In the genomic region with DNA sequence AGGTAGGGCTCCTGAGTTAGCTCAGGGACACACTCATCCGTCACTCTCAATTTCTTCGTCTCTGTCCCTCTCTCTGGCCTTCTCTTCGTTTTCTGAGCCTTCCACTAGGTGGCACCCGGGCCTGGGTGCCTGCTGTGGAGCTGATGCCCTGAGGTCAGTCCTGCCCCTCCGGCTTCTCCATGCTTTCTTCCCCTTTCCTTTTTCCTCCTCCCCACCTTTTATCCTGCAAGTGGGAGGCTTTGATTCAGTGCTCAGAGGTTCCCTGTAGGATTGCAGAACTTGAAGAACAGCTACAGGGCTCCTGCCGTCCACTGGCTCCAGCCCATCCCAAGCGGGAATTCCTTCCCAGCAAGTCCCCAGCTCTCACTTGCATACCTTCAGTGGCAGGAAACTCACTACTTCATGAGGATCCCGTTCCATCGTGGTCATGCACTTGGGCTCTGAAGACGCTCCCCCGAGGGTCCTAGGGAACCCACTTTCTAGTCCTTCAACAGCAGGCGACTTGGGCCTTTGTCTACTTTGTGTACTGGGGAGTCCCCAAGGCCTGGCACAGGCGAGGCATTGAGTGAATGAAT, we compare ENCODE assay signal across 8 cellular contexts. TPM values are rescaled to one million over a fixed set of nuclear protein-coding genes. Genes with fewer than 3 reads are reported as not detected.
DNase-seq lines count a peak whose midpoint lies in the region; ATAC-seq and TF ChIP-seq lines count a peak whose summit lies in the region.

No MANE protein-coding gene starts in this region.

- peaks cover 5% of the 10 kb centered on the region for H3K4me1 ChIP-seq in IMR-90 (ENCODE audit: control insufficient read depth, insufficient read depth, low read length)
- peaks cover 6% of the 10 kb centered on the region; the same call in 1 of the 2 replicates for H3K4me1 ChIP-seq in PC-9 (replicated peaks; ENCODE audit: insufficient read depth)
- H3K4me1 ChIP-seq in fibroblast of lung (ENCODE audit: control insufficient read depth, extremely low read depth, insufficient read depth, low read length), result peaks cover 7% of the 10 kb centered on the region

- intact Hi-C loops in IMR-90 (cut with micrococcal nuclease), result loop anchor here (1.0 to 2.0 kb wide), 2 partner anchors 58 to 142 kb away; no protein-coding TSS in a partner anchor
- intact Hi-C loops in PC-9 (cut with micrococcal nuclease; ENCODE audit: unreplicated experiment), result loop anchor here (1.0 to 2.0 kb wide), 3 partner anchors 37 to 142 kb away; partner anchors contain the start of gene CLIC4

- H4K5ac ChIP-seq in IMR-90 (ENCODE audit: low read depth, low read length), result peak overlapping the region; percentile 75

- H3K4ac ChIP-seq in IMR-90 (ENCODE audit: low read depth, low read length), result peak overlapping the region; percentile 93

- H3K9ac ChIP-seq in IMR-90 (ENCODE audit: low read depth, low read length) (no peak overlapping the region), fibroblast of lung (ENCODE audit: insufficient read depth, low read length) (no peak overlapping the region), neural cell (ENCODE audit: low read length) (no peak overlapping the region)

- H3K4me3 ChIP-seq in IMR-90 (ENCODE audit: insufficient read depth, low read depth, low read length) (no peak overlapping the region), PC-9 (no peak overlapping the region), fibroblast of lung (replicated peaks in 1 of 4; ENCODE audit: control extremely low read depth in 1 of 4, insufficient read depth in 1 of 4, low read depth in 3 of 4, low read length in 4 of 4) (no peak overlapping the region), neural cell (ENCODE audit: low read length) (no peak overlapping the region)

- CTCF ChIA-PET in IMR-90 (lab: Yijun Ruan, JAX), result interaction anchor here (0.5 to 3.1 kb wide), 20 partner anchors 8 to 147 kb away, joined by 3 to 24 read pairs (median 4); partner anchors contain the start of gene CLIC4
- CTCF ChIA-PET in PC-9 (lab: Charles Lee), result interaction anchor here (0.5 to 1.9 kb wide), 9 partner anchors 34 to 403 kb away, joined by 3 to 13 read pairs (median 8); partner anchors contain the start of gene CLIC4

- H4K91ac ChIP-seq in IMR-90 (ENCODE audit: insufficient read depth, low read depth, low read length), result peak overlapping the region; percentile 68; the same call in 1 of the 2 replicates

- 0 out of 2 replicates have a peak overlapping the region, but pooled peaks have one; percentile 5 for H3K56ac ChIP-seq in IMR-90 (ENCODE audit: extremely low read depth, insufficient read depth, low read length)

- H3K18ac ChIP-seq in IMR-90 (ENCODE audit: low read depth, low read length), result peak overlapping the region; percentile 31; the same call in 1 of the 2 replicates

- WGBS in IMR-90 (ENCODE audit: extremely low coverage in 2 of 2, insufficient read length in 1 of 2), 2 experiments, result 61% methylated on average over 8 of the region's 13 CpGs; no CpG with 5 or more reads in 1 of the 2 experiments

- TF ChIP-seq CTCF in IMR-90 (conservative IDR thresholded peaks at IDR 0.05; ENCODE audit: low read depth, low read length), result peak; percentile 92
- peak; percentile 74 for TF ChIP-seq CTCF in PC-9 (conservative IDR thresholded peaks at IDR 0.05)
- TF ChIP-seq CTCF in fibroblast of lung (conservative IDR thresholded peaks at IDR 0.05 in 1 of 2, IDR thresholded peaks at IDR 0.05 in 1 of 2; ENCODE audit: low read depth in 1 of 2, low read length in 2 of 2), result peak; percentile 89 to 92
- peak; percentile 73 for TF ChIP-seq CTCF in neural cell (IDR thresholded peaks at IDR 0.05; ENCODE audit: poor library complexity, severe bottlenecking)

- H3K9me2 ChIP-seq in PC-9 (ENCODE audit: insufficient read depth), result no peaks in the 10 kb centered on the region
- no peaks in the 10 kb centered on the region for H3K9me2 ChIP-seq in neural cell (ENCODE audit: insufficient read depth, low read length)

- BruUV-seq in IMR-90 (replicated peaks; lab: Mats Ljungman, UMichigan) (no TSS peak), PC-9 (replicated peaks; lab: Mats Ljungman, UMichigan) (no TSS peak)

- H3K4me2 ChIP-seq in IMR-90 (ENCODE audit: low read depth, low read length) (peak overlapping the region; percentile 34; the same call in 1 of the 2 replicates), PC-9 (0 out of 2 replicates have a peak overlapping the region, but pooled peaks have one; percentile 18), fibroblast of lung (ENCODE audit: extremely low read depth, insufficient read depth, low read length) (no peak overlapping the region), neural cell (ENCODE audit: low read length) (no peak overlapping the region)

- peak overlapping the region; percentile 80 for H2AK9ac ChIP-seq in IMR-90 (replicated peaks; ENCODE audit: low read depth, low read length, poor library complexity)

- H3K36me3 ChIP-seq in IMR-90 (ENCODE audit: control insufficient read depth, insufficient read depth, low read length), result no peaks in the 10 kb centered on the region
- H3K36me3 ChIP-seq in PC-9 (ENCODE audit: low read depth), result no peaks in the 10 kb centered on the region
- H3K36me3 ChIP-seq in fibroblast of lung (ENCODE audit: control insufficient read depth, insufficient read depth, low read length), result no peaks in the 10 kb centered on the region
- H3K36me3 ChIP-seq in neural cell (ENCODE audit: insufficient read depth, low read length), result no peaks in the 10 kb centered on the region

- dilution Hi-C loops in IMR-90 (cut with HindIII; ENCODE audit: low sequenced_read_pairs, unreplicated experiment), result no loop called here

- H3K14ac ChIP-seq in IMR-90 (replicated peaks; ENCODE audit: low read depth, low read length), result peak overlapping the region; percentile 92

- no peaks in the 10 kb centered on the region for H3K79me2 ChIP-seq in PC-9 (ENCODE audit: low read depth)
- no peaks in the 10 kb centered on the region for H3K79me2 ChIP-seq in fibroblast of lung (ENCODE audit: control insufficient read depth, insufficient read depth, low read length)
- no peaks in the 10 kb centered on the region for H3K79me2 ChIP-seq in neural cell (replicated peaks; ENCODE audit: insufficient read depth, low read length)

- peak overlapping the region; percentile 31 for H2BK5ac ChIP-seq in IMR-90 (ENCODE audit: low read depth, low read length, poor library complexity, severe bottlenecking)

- peak overlapping the region; percentile 46; the same call in 1 of the 2 replicates for H3K23ac ChIP-seq in IMR-90 (ENCODE audit: low read depth, low read length)

- TF ChIP-seq POLR2A in IMR-90 (IDR thresholded peaks at IDR 0.05; ENCODE audit: low read depth, low read length), result peak; percentile 36; the same call in 1 of the 2 replicates

- TF ChIP-seq RAD21 in IMR-90 (IDR thresholded peaks at IDR 0.05; ENCODE audit: low read length) (peak; percentile 98), neural cell (conservative IDR thresholded peaks at IDR 0.05) (peak; percentile 78)

- H3K27me3 ChIP-seq in IMR-90 (ENCODE audit: control insufficient read depth, insufficient read depth, low read length) (no peaks in the 10 kb centered on the region), PC-9 (ENCODE audit: insufficient read depth, low read depth) (no peaks in the 10 kb centered on the region), fibroblast of lung (ENCODE audit: control insufficient read depth, insufficient read depth, low read length) (no peaks in the 10 kb centered on the region), neural cell (ENCODE audit: insufficient read depth, low read depth, low read length) (no peaks in the 10 kb centered on the region)

- no peaks in the 10 kb centered on the region for H4K20me1 ChIP-seq in IMR-90 (ENCODE audit: insufficient read depth, low read length)
- no peaks in the 10 kb centered on the region for H4K20me1 ChIP-seq in PC-9 (ENCODE audit: insufficient read depth)
- no peaks in the 10 kb centered on the region for H4K20me1 ChIP-seq in fibroblast of lung (ENCODE audit: control insufficient read depth, extremely low read depth, insufficient read depth, low read length)
- no peaks in the 10 kb centered on the region for H4K20me1 ChIP-seq in neural cell (ENCODE audit: insufficient read depth)

- H3F3A ChIP-seq in PC-9 (ENCODE audit: insufficient read depth, low read depth) (peaks cover 6% of the 10 kb centered on the region), neural cell (ENCODE audit: insufficient read depth, low read length, poor library complexity, severe bottlenecking) (no peaks in the 10 kb centered on the region)

- in situ Hi-C loops in Caki2 (cut with HindIII; ENCODE audit: low pct_unique_long_range_greater_than_20kb, low sequenced_read_pairs) (no loop called here), IMR-90 (cut with MboI; ENCODE audit: low sequenced_read_pairs) (no loop called here)

- peak overlapping the region; percentile 91 for H2AK5ac ChIP-seq in IMR-90 (ENCODE audit: low read depth, low read length)

- DNase-seq in Caki2 (ENCODE audit: low read depth) (peak; percentile 61), IMR-90 (peak; percentile 61), PC-9 (peak in 1 of 2 experiments; percentile 66), fibroblast of lung (ENCODE audit: low read depth in 2 of 2) (peak; percentile 55 to 68), substantia nigra (lab: John Stamatoyannopoulos, UW) (peak in 47 of 49 donors; percentile 22 to 86 (median 68))
- DNase-seq in activated T-cell treated with anti-CD3 and anti-CD28 coated beads, Interleukin-2, amount 50 U/mL, for 1 hour, result peak; percentile 53

- H3K79me1 ChIP-seq in IMR-90 (ENCODE audit: low read depth in 1 of 2, low read length in 2 of 2), result peaks cover 6 to 18% of the 10 kb centered on the region in 2 experiments; a peak in 3 of 4 replicates

- ATAC-seq in IMR-90 (ENCODE audit: low read depth) (peak; percentile 88), GM18867 (IDR thresholded peaks at IDR 0.05; ENCODE audit: unreplicated experiment) (no peak)

- peak overlapping the region; percentile 2; the same call in 1 of the 3 replicates for H2BK15ac ChIP-seq in IMR-90 (ENCODE audit: low read depth, low read length)

- no peak overlapping the region for H3K27ac ChIP-seq in IMR-90 (ENCODE audit: insufficient read depth, low read length)
- no peak overlapping the region for H3K27ac ChIP-seq in PC-9
- H3K27ac ChIP-seq in fibroblast of lung (ENCODE audit: insufficient read depth, low read length), result no peak overlapping the region
- no peak overlapping the region for H3K27ac ChIP-seq in neural cell (ENCODE audit: low read length)
- peak overlapping the region; percentile 72 for H3K27ac ChIP-seq in substantia nigra (ENCODE audit: low read depth, low read length, poor library complexity, severe bottlenecking)

- H3K9me3 ChIP-seq in IMR-90 (ENCODE audit: control insufficient read depth, insufficient read depth, low read length) (no peaks in the 10 kb centered on the region), PC-9 (ENCODE audit: insufficient read depth, low read depth) (no peaks in the 10 kb centered on the region), fibroblast of lung (ENCODE audit: control insufficient read depth, insufficient read depth, low read depth, low read length) (no peaks in the 10 kb centered on the region), neural cell (ENCODE audit: low read length) (no peaks in the 10 kb centered on the region)

- peaks cover 6% of the 10 kb centered on the region; the same call in 1 of the 2 replicates for H3K9me1 ChIP-seq in IMR-90 (ENCODE audit: insufficient read depth, low read length)

- POLR2A ChIA-PET in IMR-90 (lab: Charles Lee; ENCODE audit: unreplicated experiment) (no interaction called here), PC-9 (lab: Charles Lee; ENCODE audit: unreplicated experiment) (interaction anchor here (0.6 to 1.2 kb wide), 6 partner anchors 22 to 273 kb away, joined by 3 to 8 read pairs (median 4); partner anchors contain the start of gene NIPAL3)

- TF ChIP-seq EP300 in neural cell (conservative IDR thresholded peaks at IDR 0.05; ENCODE audit: poor library complexity, severe bottlenecking), result no peak

- peak overlapping the region; percentile 68; the same call in 1 of the 2 replicates for H2BK120ac ChIP-seq in IMR-90 (ENCODE audit: low read depth, low read length)

- peak overlapping the region in 1 of 2 experiments; percentile 80; a peak in 1 of 4 replicates for H4K8ac ChIP-seq in IMR-90 (ENCODE audit: low read depth in 2 of 2, low read length in 2 of 2)

- peak overlapping the region; percentile 89 for H2BK20ac ChIP-seq in IMR-90 (ENCODE audit: low read depth, low read length)

- H2AFZ ChIP-seq in IMR-90 (replicated peaks; ENCODE audit: low read length, poor library complexity), result peak overlapping the region; percentile 92
- H2AFZ ChIP-seq in PC-9, result no peak overlapping the region
- peak overlapping the region; percentile 80 for H2AFZ ChIP-seq in fibroblast of lung (ENCODE audit: low read length)
- no peak overlapping the region for H2AFZ ChIP-seq in neural cell (ENCODE audit: low read depth, low read length)

RNA-seq across cellular contexts. Expression of gene SRRM1, which starts 45.6 kb away (rescaled TPM):
- 6.1 and 9.8 TPM in 2 replicates for total RNA-seq in Caki2 (2014; rRNA removed; shearing (Covaris generic); ENCODE audit: low replicate concordance)
- total RNA-seq in IMR-90 (2012; rRNA removed) (13.6 and 24.2 TPM in 2 replicates), PC-9 (2021) (111 and 124 TPM in 2 replicates), fibroblast of lung (28.5 and 30.7 TPM in 2 replicates)
- polyA plus RNA-seq in IMR-90 (2012; rRNA removed) (82.7 and 94.1 TPM in 2 replicates), fibroblast of lung (55.8 and 88.3 TPM in 2 replicates), neural cell (37.1 and 38.7 TPM in 2 replicates)
- 25.6 and 28.1 TPM in 2 replicates for polyA plus RNA-seq in IMR-90 (2012; cell fraction: cytosol; rRNA removed)
- polyA plus RNA-seq in IMR-90 (2012; cell fraction: nucleus; rRNA removed; ENCODE audit: low replicate concordance), result 70.9 and 209 TPM in 2 replicates
- polyA plus RNA-seq in fibroblast of lung (2012), result 54.0 and 57.6 TPM in 2 replicates
- polyA minus RNA-seq in fibroblast of lung (ENCODE audit: low replicate concordance) (41.2 and 66.6 TPM in 2 replicates), neural cell (66.7 and 80.3 TPM in 2 replicates)

RNA-seq across cellular contexts. Expression of gene CLIC4, which starts 56.5 kb away (rescaled TPM):
- 27.3 and 29.5 TPM in 2 replicates for total RNA-seq in Caki2 (2014; rRNA removed; shearing (Covaris generic); ENCODE audit: low replicate concordance)
- total RNA-seq in IMR-90 (2012; rRNA removed) (392 and 524 TPM in 2 replicates), PC-9 (2021) (94.6 and 123 TPM in 2 replicates), fibroblast of lung (309 and 368 TPM in 2 replicates)
- polyA plus RNA-seq in IMR-90 (2012; rRNA removed) (194 and 242 TPM in 2 replicates), fibroblast of lung (310 and 494 TPM in 2 replicates), neural cell (115 and 133 TPM in 2 replicates)
- 181 and 264 TPM in 2 replicates for polyA plus RNA-seq in IMR-90 (2012; cell fraction: cytosol; rRNA removed)
- 149 and 183 TPM in 2 replicates for polyA plus RNA-seq in IMR-90 (2012; cell fraction: nucleus; rRNA removed; ENCODE audit: low replicate concordance)
- polyA plus RNA-seq in fibroblast of lung (2012), result 243 and 393 TPM in 2 replicates
- polyA minus RNA-seq in fibroblast of lung (ENCODE audit: low replicate concordance) (29.9 and 44.7 TPM in 2 replicates), neural cell (164 and 184 TPM in 2 replicates)

Comparison
In these comparisons a context has a peak if more than half of its experiments do, and no peak if none do; other contexts are left out.
1. H2AFZ ChIP-seq: peak in IMR-90 (single experiment) and fibroblast of lung (single experiment); none in PC-9 (single experiment) and neural cell (single experiment).
2. H3K4me2 ChIP-seq: peak in IMR-90 (single experiment) and PC-9 (single experiment); none in fibroblast of lung (single experiment) and neural cell (single experiment).
3. Peak in every context shown above with its lines, with median percentiles within 50 percentile points of each other: CTCF ChIP-seq.